ENCODE assay signal across 8 cellular contexts in genomic region chr17:28576758-28577465, GRCh38.
DNase-seq lines count a peak whose midpoint lies in the region; ATAC-seq lines count a peak whose summit lies in the region.

TSS of gene ALDOC (minus strand) at chr17:28576895. CDS start at chr17:28575532, 1,363 bp downstream.

- H3K4me3 Mint-ChIP-seq in memory B cell: peak within 1 kb of the TSS; percentile 80

- peaks cover 12% of the 10 kb centered on the region for H3K4me1 Mint-ChIP-seq in memory B cell

- peak; percentile 86 for ATAC-seq in GM19043 (IDR thresholded peaks at IDR 0.05; ENCODE audit: low read depth, unreplicated experiment)
- ATAC-seq in HG03439 (IDR thresholded peaks at IDR 0.05; ENCODE audit: unreplicated experiment): peak; percentile 76
- ATAC-seq in memory B cell (ENCODE audit: low read depth): peak; percentile 99

- H3K36me3 Mint-ChIP-seq in memory B cell: no peaks in the 10 kb centered on the region

- no peaks in the 10 kb centered on the region for H3K27me3 Mint-ChIP-seq in memory B cell

- DNase-seq in AG20443 (ENCODE audit: low spot score) (peak; percentile 99), NCI-H82 treated with DMSO at 0.1 percent for 48 hours (lab: John Stamatoyannopoulos, UW; ENCODE audit: unreplicated experiment) (peak; percentile 90), memory B cell (ENCODE audit: low spot score in 2 of 2) (peak; percentile 95 to 97)
- peak; percentile 98 for DNase-seq in activated CD8-positive, alpha-beta memory T cell treated with anti-CD3 and anti-CD28 coated beads for 24 hours
- peak; percentile 94 for DNase-seq in effector CD8-positive, alpha-beta T cell (lab: John Stamatoyannopoulos, UW)
- peak; percentile 96 for DNase-seq in stimulated activated CD8-positive, alpha-beta memory T cell treated with anti-CD3 and anti-CD28 coated beads, Interleukin-12 subunit alpha, Interleukin-12 subunit beta, amount 100 ng/mL, for 24 hours (ENCODE audit: extremely low read depth)

- peak within 1 kb of the TSS; percentile 73 for H3K27ac Mint-ChIP-seq in memory B cell

- H3K9me3 Mint-ChIP-seq in memory B cell: no peaks in the 10 kb centered on the region

Comparison
In these comparisons a context has a peak if more than half of its experiments do, and no peak if none do; other contexts are left out.
1. Peak in every context shown above with its lines: DNase-seq and ATAC-seq.